Comparison of ENCODE assay signal across 8 cellular contexts in genomic region chr11:133163463-133164419, GRCh38.
A peak's percentile ranks its signal among the peaks of the same experiment; 100 is the strongest.
DNase-seq lines count a peak whose midpoint lies in the region; TF ChIP-seq lines count a peak whose summit lies in the region.

No MANE protein-coding gene starts in this region.

- POLR2A ChIA-PET in HEK293T (lab: Yijun Ruan, JAX), result no interaction called here

- CTCF ChIA-PET in HEK293T (lab: Yijun Ruan, JAX), result no interaction called here

- DNase-seq in NCI-H446 (lab: John Stamatoyannopoulos, UW), result peak; percentile 40 to 41
- DNase-seq in NCI-H446 treated with DMSO at 0.1 percent for 48 hours (lab: John Stamatoyannopoulos, UW), result no peak
- DNase-seq in HEK293T (ENCODE audit: extremely low spot score), result peak; percentile 52
- peak; percentile 16 to 26 for DNase-seq in NCI-H1930 (lab: John Stamatoyannopoulos, UW)
- DNase-seq in astrocyte of the hippocampus (ENCODE audit: low read depth, low spot score), result peak; percentile 74
- DNase-seq in iris pigment epithelial cell (ENCODE audit: low read depth), result peak; percentile 20
- no peak for DNase-seq in middle frontal gyrus (ENCODE audit: extremely low spot score, low spot score)
- no peak for DNase-seq in mesenteric fat pad (ENCODE audit: low spot score)

TF ChIP-seq in HEK293T, 16 proteins besides CTCF, POLR2A, EP300 and RAD21:
- TF ChIP-seq LEF1 (IDR thresholded peaks at IDR 0.05; ENCODE audit: borderline replicate concordance) (no peak), TARDBP (IDR thresholded peaks at IDR 0.05) (no peak), PKNOX1 (IDR thresholded peaks at IDR 0.05) (no peak), CTBP1 (IDR thresholded peaks at IDR 0.05; ENCODE audit: borderline replicate concordance) (no peak), ZNF384 (IDR thresholded peaks at IDR 0.05) (no peak), NFRKB (IDR thresholded peaks at IDR 0.05) (no peak), ELF4 (IDR thresholded peaks at IDR 0.05) (no peak)

Comparison
In these comparisons a context has a peak if more than half of its experiments do, and no peak if none do; other contexts are left out.
1. DNase-seq: peak in NCI-H446 (2 of 2), HEK293T (single experiment), NCI-H1930 (2 of 2), astrocyte of the hippocampus (single experiment) and iris pigment epithelial cell (single experiment); none in NCI-H446 treated with DMSO at 0.1 percent for 48 hours (single experiment), middle frontal gyrus (single experiment) and mesenteric fat pad (single experiment).